ENCODE assay signal across 1 cellular context in the genomic region with DNA sequence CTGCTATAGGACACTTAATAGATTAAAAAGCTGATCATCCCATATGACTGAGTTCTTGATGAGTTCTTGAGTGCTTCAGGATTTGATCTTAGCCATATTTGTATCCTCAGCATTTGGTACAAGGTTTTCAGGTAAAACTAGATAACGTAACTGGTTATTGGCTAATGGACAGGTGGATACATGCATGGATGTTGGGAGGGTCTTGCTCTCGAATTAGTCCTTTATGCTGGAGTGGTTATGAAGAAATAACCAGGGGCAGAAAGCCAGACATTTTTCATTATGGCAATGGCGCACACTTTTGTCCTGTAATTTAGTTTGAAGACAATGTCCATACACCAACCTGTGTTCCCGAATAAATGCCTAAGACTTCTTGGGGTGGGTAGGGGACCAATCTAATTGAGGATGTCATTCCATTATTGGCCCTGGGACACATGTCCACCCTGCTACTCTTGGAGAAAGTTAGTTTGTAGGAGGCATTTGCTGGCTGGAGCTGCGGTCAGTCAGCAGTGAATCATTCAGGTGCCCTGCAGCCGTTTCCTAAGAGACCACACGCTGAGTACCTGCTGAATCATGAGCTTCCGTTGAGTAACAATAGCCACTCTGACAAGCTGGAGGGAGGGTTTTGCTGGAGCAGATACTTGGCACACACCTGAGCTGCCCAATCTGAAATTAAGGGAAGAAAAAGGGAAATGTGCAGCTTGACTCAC.
A peak's percentile ranks its signal among the peaks of the same experiment; 100 is the strongest.
TF ChIP-seq lines count a peak whose summit lies in the region.

No MANE protein-coding gene starts in this region.

TF ChIP-seq in HCT116, 20 proteins besides CTCF, POLR2A, EP300 and RAD21 (continued from another document):
- TF ChIP-seq, protein P1, sequence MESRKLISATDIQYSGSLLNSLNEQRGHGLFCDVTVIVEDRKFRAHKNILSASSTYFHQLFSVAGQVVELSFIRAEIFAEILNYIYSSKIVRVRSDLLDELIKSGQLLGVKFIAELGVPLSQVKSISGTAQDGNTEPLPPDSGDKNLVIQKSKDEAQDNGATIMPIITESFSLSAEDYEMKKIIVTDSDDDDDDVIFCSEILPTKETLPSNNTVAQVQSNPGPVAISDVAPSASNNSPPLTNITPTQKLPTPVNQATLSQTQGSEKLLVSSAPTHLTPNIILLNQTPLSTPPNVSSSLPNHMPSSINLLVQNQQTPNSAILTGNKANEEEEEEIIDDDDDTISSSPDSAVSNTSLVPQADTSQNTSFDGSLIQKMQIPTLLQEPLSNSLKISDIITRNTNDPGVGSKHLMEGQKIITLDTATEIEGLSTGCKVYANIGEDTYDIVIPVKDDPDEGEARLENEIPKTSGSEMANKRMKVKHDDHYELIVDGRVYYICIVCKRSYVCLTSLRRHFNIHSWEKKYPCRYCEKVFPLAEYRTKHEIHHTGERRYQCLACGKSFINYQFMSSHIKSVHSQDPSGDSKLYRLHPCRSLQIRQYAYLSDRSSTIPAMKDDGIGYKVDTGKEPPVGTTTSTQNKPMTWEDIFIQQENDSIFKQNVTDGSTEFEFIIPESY (IDR thresholded peaks at IDR 0.05; ENCODE audit: extremely low read depth, insufficient replicate concordance, low read length): peak; percentile 54
- TF ChIP-seq EGR1 (IDR thresholded peaks at IDR 0.05; ENCODE audit: low read depth): no peak
- no peak for TF ChIP-seq ELF1 (IDR thresholded peaks at IDR 0.05; ENCODE audit: borderline replicate concordance, low read depth)
- TF ChIP-seq SIN3A (IDR thresholded peaks at IDR 0.05; ENCODE audit: low read depth): peak; percentile 55; the same call in 1 of the 2 replicates
- no peak for TF ChIP-seq EZH2 (IDR thresholded peaks at IDR 0.05)
- no peak for TF ChIP-seq ZNF274 (IDR thresholded peaks at IDR 0.05; ENCODE audit: low read depth, low read length)
- TF ChIP-seq FOSL1 (IDR thresholded peaks at IDR 0.05; ENCODE audit: low read depth): peak; percentile 96
- peak; percentile 96 for TF ChIP-seq JUND (IDR thresholded peaks at IDR 0.05)
- TF ChIP-seq, protein P2, sequence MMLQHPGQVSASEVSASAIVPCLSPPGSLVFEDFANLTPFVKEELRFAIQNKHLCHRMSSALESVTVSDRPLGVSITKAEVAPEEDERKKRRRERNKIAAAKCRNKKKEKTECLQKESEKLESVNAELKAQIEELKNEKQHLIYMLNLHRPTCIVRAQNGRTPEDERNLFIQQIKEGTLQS (IDR thresholded peaks at IDR 0.05): no peak
